In genomic region chr7:149771199-149771636, GRCh38 we compare ENCODE assay signal across 8 cellular contexts. TPM values are rescaled to one million over a fixed set of nuclear protein-coding genes. Genes with fewer than 3 reads are reported as not detected.
DNase-seq lines count a peak whose midpoint lies in the region; ATAC-seq, FAIRE-seq and TF ChIP-seq lines count a peak whose summit lies in the region.

No MANE protein-coding gene starts in this region.

- no peaks in the 10 kb centered on the region for H3K9me1 ChIP-seq in keratinocyte (ENCODE audit: control insufficient read depth, extremely low read depth, insufficient read depth, low read length)

- H3K9ac ChIP-seq in keratinocyte (ENCODE audit: control insufficient read depth, extremely low read depth, insufficient read depth, low read length) = no peak overlapping the region

- dilution Hi-C loops in keratinocyte (cut with MboI; ENCODE audit: extremely low pct_ligation_motif_present, low sequenced_read_pairs) = no loop called here

- H3K9me3 Mint-ChIP-seq in activated naive CD4-positive, alpha-beta T cell treated with anti-CD3 and anti-CD28 coated beads, Interleukin-2, amount 50 U/mL, for 72 hours = no peaks in the 10 kb centered on the region

- DNase-seq in NCI-H2227 (lab: John Stamatoyannopoulos, UW; ENCODE audit: unreplicated experiment) = peak; percentile 62
- no peak for DNase-seq in NCI-H2227 treated with DMSO at 0.1 percent for 48 hours (lab: John Stamatoyannopoulos, UW)
- no peak for DNase-seq in activated naive CD4-positive, alpha-beta T cell treated with anti-CD3 and anti-CD28 coated beads, Interleukin-2, amount 50 U/mL, for 72 hours (ENCODE audit: low spot score in 2 of 2)
- no peak for DNase-seq in keratinocyte (ENCODE audit: low read depth, low spot score)
- no peak for DNase-seq in thoracic aorta (ENCODE audit: low spot score)
- no peak for DNase-seq in NCI-H1092 (lab: John Stamatoyannopoulos, UW)
- DNase-seq in G401 (ENCODE audit: low spot score) = no peak

- peaks cover 0 to 3% of the 10 kb centered on the region in 2 donors for H3K36me3 Mint-ChIP-seq in activated naive CD4-positive, alpha-beta T cell treated with anti-CD3 and anti-CD28 coated beads, Interleukin-2, amount 50 U/mL, for 72 hours

- peak overlapping the region in 2 of 3 experiments; percentile 29 to 32 for H3K4me3 ChIP-seq in keratinocyte (ENCODE audit: control insufficient read depth in 2 of 3, extremely low read depth in 1 of 3, insufficient read depth in 2 of 3, low read depth in 1 of 3, low read length in 3 of 3)
- peak overlapping the region; percentile 93 for H3K4me3 ChIP-seq in thoracic aorta

- H3K9me3 ChIP-seq in keratinocyte (ENCODE audit: control insufficient read depth, low read depth, low read length) (no peaks in the 10 kb centered on the region), thoracic aorta (no peaks in the 10 kb centered on the region)

- FAIRE-seq in keratinocyte (lab: Jason Lieb, UNC) = no peak

- peak overlapping the region; percentile 62 for H3K4me2 ChIP-seq in keratinocyte (ENCODE audit: control insufficient read depth, extremely low read depth, insufficient read depth, low read depth, low read length)

- in situ Hi-C loops in G401 (cut with HindIII; ENCODE audit: low sequenced_read_pairs) = no loop called here

- H3K36me3 ChIP-seq in keratinocyte (ENCODE audit: control insufficient read depth in 2 of 2, extremely low read depth in 1 of 2, insufficient read depth in 2 of 2, low read length in 2 of 2) = no peaks in the 10 kb centered on the region
- H3K36me3 ChIP-seq in thoracic aorta = no peaks in the 10 kb centered on the region

- TF ChIP-seq CTCF in keratinocyte (optimal IDR thresholded peaks at IDR 0.05 in 1 of 3, IDR thresholded peaks at IDR 0.05 in 1 of 3, conservative IDR thresholded peaks at IDR 0.05 in 1 of 3; ENCODE audit: extremely low read depth in 1 of 3, insufficient read depth in 2 of 3, low read length in 3 of 3) = no peak
- TF ChIP-seq CTCF in thoracic aorta (IDR thresholded peaks at IDR 0.05) = no peak

- ATAC-seq in HG03354 (IDR thresholded peaks at IDR 0.05; ENCODE audit: poor library complexity, severe bottlenecking, unreplicated experiment) (peak; percentile 29), thoracic aorta (ENCODE audit: insufficient number of reproducible peaks, low FRiP score, low read depth) (peak; percentile 17)
- peak; percentile 4 to 50 for ATAC-seq in activated naive CD4-positive, alpha-beta T cell treated with anti-CD3 and anti-CD28 coated beads, Interleukin-2, amount 50 U/mL, for 72 hours

- H3K4me1 ChIP-seq in keratinocyte (ENCODE audit: control insufficient read depth, extremely low read depth, insufficient read depth, low read length) (no peaks in the 10 kb centered on the region), thoracic aorta (ENCODE audit: control insufficient read depth in 1 of 2, low read depth in 2 of 2) (peaks cover 4 to 12% of the 10 kb centered on the region in 2 donors)

- H4K20me1 ChIP-seq in keratinocyte (ENCODE audit: control insufficient read depth, extremely low read depth, insufficient read depth, low read length) = no peaks in the 10 kb centered on the region

- H3K79me2 ChIP-seq in keratinocyte (ENCODE audit: control insufficient read depth, insufficient read depth, low read length) = no peaks in the 10 kb centered on the region

- H3K27ac ChIP-seq in keratinocyte (ENCODE audit: control insufficient read depth, insufficient read depth, low read length) (no peak overlapping the region), thoracic aorta (no peak overlapping the region)

- H3K27me3 ChIP-seq in keratinocyte (ENCODE audit: control insufficient read depth, extremely low read depth, insufficient read depth, low read length) (peaks cover 22% of the 10 kb centered on the region), thoracic aorta (replicated peaks; ENCODE audit: insufficient read depth) (no peaks in the 10 kb centered on the region)

- H2AFZ ChIP-seq in keratinocyte (ENCODE audit: control insufficient read depth, low read length) = peak overlapping the region; percentile 65

- no peak overlapping the region for H3K27ac Mint-ChIP-seq in activated naive CD4-positive, alpha-beta T cell treated with anti-CD3 and anti-CD28 coated beads, Interleukin-2, amount 50 U/mL, for 72 hours

RNA-seq across cellular contexts. Expression of gene ZNF467, which starts 2.2 kb away (rescaled TPM):
- total RNA-seq in activated naive CD4-positive, alpha-beta T cell treated with anti-CD3 and anti-CD28 coated beads, Interleukin-2, amount 50 U/mL, for 72 hours = under 1 TPM; 0.23 to 0.25 TPM
- polyA plus RNA-seq in keratinocyte = 0.31 to 0.93 TPM (median 0.52 TPM) in 3 replicates
- polyA plus RNA-seq in keratinocyte (2011; ENCODE audit: low read depth) = 0.61 TPM
- 0.57 and 1.2 TPM in 2 replicates for polyA plus RNA-seq in keratinocyte (2011; cell fraction: cytosol; rRNA removed)
- 1.8 and 3.2 TPM in 2 replicates for polyA plus RNA-seq in keratinocyte (2011; cell fraction: nucleus; rRNA removed)
- polyA plus RNA-seq in keratinocyte (2012; ENCODE audit: low replicate concordance) = 1.0 and 3.0 TPM in 2 replicates
- polyA minus RNA-seq in keratinocyte = 0.23 to 0.33 TPM (median 0.26 TPM) in 3 replicates
- 2.5 TPM for polyA minus RNA-seq in keratinocyte (2011; cell fraction: cytosol; rRNA and poly(A)+ RNA removed)
- 1.0 and 1.2 TPM in 2 replicates for polyA minus RNA-seq in keratinocyte (2011; cell fraction: nucleus; rRNA and poly(A)+ RNA removed)
- total RNA-seq in thoracic aorta = 1 to 10 TPM; 4.6 to 7.4 TPM
- total RNA-seq in G401 (2014; rRNA removed; shearing (Covaris generic)) = 7.9 and 9.8 TPM in 2 replicates
